In the genomic region with DNA sequence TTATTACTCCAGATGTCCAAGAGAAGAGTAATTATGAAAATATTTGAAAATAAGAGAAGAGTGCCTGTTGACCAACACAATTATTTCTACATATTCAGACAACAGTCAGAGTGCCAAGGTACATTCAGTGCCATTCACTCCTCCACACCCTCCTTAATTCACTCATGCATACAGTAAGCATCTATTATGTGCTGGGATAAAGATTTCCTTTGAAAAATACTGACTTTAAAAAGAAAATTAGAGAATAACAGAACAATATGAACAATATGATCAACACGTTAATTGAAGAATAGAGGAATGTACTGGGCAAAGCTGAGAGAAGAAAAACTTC, we compare ENCODE assay signal across 32 cellular contexts.
"Had no signal": no experiment of that assay in that cellular context is flagged by ENCODE, and none has a peak within 500 bp of the region (broad histone marks: within the 10 kb centered on the region; RNA-seq: fewer than 3 reads in every experiment).

No MANE protein-coding gene starts in this region.

- H3K4me1 ChIP-seq: ascending aorta had no signal

- H3K27me3 ChIP-seq: ascending aorta, cardiac muscle cell had no signal

- H3K9me3 ChIP-seq: ascending aorta had no signal

- H3K27ac ChIP-seq: ascending aorta, cardiac muscle cell, VCaP had no signal

- H3K4me3 ChIP-seq: ascending aorta, cardiac muscle cell had no signal

- DNase-seq: activated CD4-positive, alpha-beta memory T cell treated with anti-CD3 and anti-CD28 coated beads, Interleukin-2, amount 10 ng/mL, durations not matched to agents 7 days and 5 days; activated CD4-positive, alpha-beta T cell treated with anti-CD3 and anti-CD28 coated beads for 1 hour; activated CD4-positive, alpha-beta T cell treated with anti-CD3 and anti-CD28 coated beads for 36 hours; activated CD4-positive, alpha-beta T cell treated with anti-CD3 and anti-CD28 coated beads for 48 hours; activated CD4-positive, alpha-beta T cell treated with anti-CD3 and anti-CD28 coated beads, Interleukin-2, amount 10 ng/mL, durations not matched to agents 7 days and 5 days; activated CD4-positive, alpha-beta T cell treated with anti-CD3 and anti-CD28 coated beads, Interleukin-2, amount 50 U/mL, for 48 hours; activated CD4-positive, CD25-positive, alpha-beta regulatory T cell; activated CD8-positive, alpha-beta memory T cell treated with anti-CD3 and anti-CD28 coated beads for 24 hours; activated CD8-positive, alpha-beta memory T cell treated with anti-CD3 and anti-CD28 coated beads, Interleukin-2, amount 10 ng/mL, durations not matched to agents 7 days and 5 days; activated CD8-positive, alpha-beta memory T cell treated with anti-CD3 and anti-CD28 coated beads, Interleukin-2, amount 50 U/mL, for 48 hours; activated CD8-positive, alpha-beta T cell treated with anti-CD3 and anti-CD28 coated beads, Interleukin-2, amount 10 ng/mL, durations not matched to agents 7 days and 5 days; activated effector memory CD4-positive, alpha-beta T cell treated with Interleukin-2 at 50 U/mL for 16 hours; activated gamma-delta T cell; activated naive CD4-positive, alpha-beta T cell treated with anti-CD3 and anti-CD28 coated beads, Interleukin-2, amount 10 ng/mL, durations not matched to agents 7 days and 5 days; activated naive CD4-positive, alpha-beta T cell treated with Interleukin-2 at 50 U/mL for 16 hours; activated naive CD8-positive, alpha-beta T cell treated with anti-CD3 and anti-CD28 coated beads, Interleukin-2, amount 10 ng/mL, durations not matched to agents 7 days and 5 days; activated naive CD8-positive, alpha-beta T cell treated with anti-CD3 and anti-CD28 coated beads, Interleukin-2, amount 50 U/mL, for 24 hours; activated T-cell treated with anti-CD3 and anti-CD28 coated beads, Interleukin-2, amount 50 U/mL, for 24 hours; activated T-cell treated with anti-CD3 and anti-CD28 coated beads, Interleukin-2, amount 50 U/mL, for 48 hours; amygdala; anterior cingulate cortex; caudate nucleus; T-helper 1 cell; T-helper 2 cell; T-helper 9 cell had no signal

- H3K36me3 ChIP-seq: ascending aorta, cardiac muscle cell had no signal

- FAIRE-seq: bronchial epithelial cell, TTC549 had no signal

- ATAC-seq: activated CD4-positive, alpha-beta T cell treated with anti-CD3 and anti-CD28 coated beads for 36 hours; activated CD4-positive, CD25-positive, alpha-beta regulatory T cell treated with anti-CD3 and anti-CD28 coated beads, Interleukin-2, amount 50 U/mL, for 24 hours; activated CD8-positive, alpha-beta memory T cell treated with anti-CD3 and anti-CD28 coated beads, Interleukin-2, amount 10 ng/mL, durations not matched to agents 7 days and 5 days; activated CD8-positive, alpha-beta T cell treated with anti-CD3 and anti-CD28 coated beads, Interleukin-2, amount 10 ng/mL, durations not matched to agents 7 days and 5 days; activated naive CD8-positive, alpha-beta T cell treated with anti-CD3 and anti-CD28 coated beads, Interleukin-2, amount 50 U/mL, for 24 hours; WTC11 had no signal
